ENCODE assay signal across 14 cellular contexts in genomic region chr5:155700333-155700732, GRCh38.
DNase-seq lines count a peak whose midpoint lies in the region; ATAC-seq and TF ChIP-seq lines count a peak whose summit lies in the region.
"Had no signal": no experiment of that assay in that cellular context is flagged by ENCODE, and none has a peak within 500 bp of the region (broad histone marks: within the 10 kb centered on the region; RNA-seq: fewer than 3 reads in every experiment).

No MANE protein-coding gene starts in this region.

- no peaks in the 10 kb centered on the region for H3K36me3 Mint-ChIP-seq in activated naive CD4-positive, alpha-beta T cell treated with anti-CD3 and anti-CD28 coated beads for 36 hours (ENCODE audit: low read depth)

- no peaks in the 10 kb centered on the region for H3K4me1 Mint-ChIP-seq in activated naive CD4-positive, alpha-beta T cell treated with anti-CD3 and anti-CD28 coated beads for 36 hours (ENCODE audit: low read depth)

- no peak for ATAC-seq in Panc1
- ATAC-seq in GM19395 (IDR thresholded peaks at IDR 0.05; ENCODE audit: unreplicated experiment), result no peak
- ATAC-seq: pancreas had no signal

- POLR2A ChIA-PET in Panc1 (lab: Charles Lee), result no interaction called here

- peak; percentile 44 for TF ChIP-seq CTCF in AG09309 (IDR thresholded peaks at IDR 0.05; ENCODE audit: control insufficient read depth, insufficient read depth, low read depth, low read length, missing control alignments)
- TF ChIP-seq CTCF in Panc1 (IDR thresholded peaks at IDR 0.05), result peak; percentile 15; the same call in 1 of the 2 replicates

- H3K4me3 ChIP-seq in AG09309 (ENCODE audit: control insufficient read depth, low read depth, low read length), result no peak overlapping the region
- no peak overlapping the region for H3K4me3 ChIP-seq in Panc1 (ENCODE audit: low read depth in 2 of 2, low read length in 2 of 2)
- H3K4me3 ChIP-seq in effector memory CD4-positive, alpha-beta T cell (ENCODE audit: insufficient read depth, low read depth, low read length, poor library complexity, severe bottlenecking), result no peak overlapping the region
- H3K4me3 ChIP-seq: pancreas, stomach had no signal

- intact Hi-C loops in Panc1 (cut with micrococcal nuclease; ENCODE audit: unreplicated experiment), result no loop called here
- intact Hi-C loops in activated naive CD4-positive, alpha-beta T cell treated with anti-CD3 and anti-CD28 coated beads for 36 hours (cut with micrococcal nuclease), result no loop called here

- peaks cover 3% of the 10 kb centered on the region; the same call in 1 of the 2 replicates for H3K9me3 ChIP-seq in Panc1 (ENCODE audit: control insufficient read depth, insufficient read depth, low read depth, low read length)
- H3K9me3 ChIP-seq in effector memory CD4-positive, alpha-beta T cell (ENCODE audit: control insufficient read depth, low read length), result no peaks in the 10 kb centered on the region
- H3K9me3 ChIP-seq: pancreas had no signal

- CTCF ChIA-PET in Panc1 (lab: Charles Lee), result no interaction called here
- CTCF ChIA-PET in activated naive CD4-positive, alpha-beta T cell treated with anti-CD3 and anti-CD28 coated beads for 36 hours (lab: Charles Lee), result interaction anchor here (0.5 kb wide), 1 partner anchor 172 kb away, joined by 3 read pairs; no protein-coding TSS in a partner anchor

- H3K27me3 Mint-ChIP-seq in activated naive CD4-positive, alpha-beta T cell treated with anti-CD3 and anti-CD28 coated beads for 36 hours (ENCODE audit: low read depth), result no peaks in the 10 kb centered on the region

- no peaks in the 10 kb centered on the region for H3K36me3 ChIP-seq in Panc1 (ENCODE audit: control insufficient read depth, insufficient read depth, low read length)
- H3K36me3 ChIP-seq in effector memory CD4-positive, alpha-beta T cell (ENCODE audit: control insufficient read depth, insufficient read depth, low read length), result no peaks in the 10 kb centered on the region
- H3K36me3 ChIP-seq: pancreas, stomach had no signal

- H3K27me3 ChIP-seq in Panc1 (ENCODE audit: control insufficient read depth, insufficient read depth, low read length), result no peaks in the 10 kb centered on the region
- H3K27me3 ChIP-seq in effector memory CD4-positive, alpha-beta T cell (replicated peaks; ENCODE audit: control insufficient read depth, insufficient read depth, low read length, poor library complexity, severe bottlenecking), result no peaks in the 10 kb centered on the region
- H3K27me3 ChIP-seq: pancreas, stomach had no signal

- H3K27ac ChIP-seq in Panc1 (ENCODE audit: low read length), result no peak overlapping the region
- no peak overlapping the region for H3K27ac ChIP-seq in effector memory CD4-positive, alpha-beta T cell (ENCODE audit: insufficient read depth, low read length, poor library complexity, severe bottlenecking)
- H3K27ac ChIP-seq: pancreas, stomach had no signal

- H3K27ac Mint-ChIP-seq in activated naive CD4-positive, alpha-beta T cell treated with anti-CD3 and anti-CD28 coated beads for 36 hours, result no peak overlapping the region

- H3K9me3 Mint-ChIP-seq in activated naive CD4-positive, alpha-beta T cell treated with anti-CD3 and anti-CD28 coated beads for 36 hours, result no peaks in the 10 kb centered on the region

- no peaks in the 10 kb centered on the region for H3K4me1 ChIP-seq in Panc1 (ENCODE audit: control insufficient read depth, insufficient read depth, low read length)
- H3K4me1 ChIP-seq in effector memory CD4-positive, alpha-beta T cell (ENCODE audit: control insufficient read depth, insufficient read depth, low read length, poor library complexity, severe bottlenecking), result no peaks in the 10 kb centered on the region
- H3K4me1 ChIP-seq: pancreas, stomach had no signal

- DNase-seq in AG09309 (ENCODE audit: low read depth), result no peak
- peak; percentile 21 for DNase-seq in GM04504 (ENCODE audit: low read depth)
- no peak for DNase-seq in Panc1 (ENCODE audit: low read depth, low spot score)
- peak; percentile 7 for DNase-seq in iPS DF 4.7 (ENCODE audit: extremely low read depth, low spot score)
- no peak for DNase-seq in activated naive CD4-positive, alpha-beta T cell treated with anti-CD3 and anti-CD28 coated beads for 36 hours
- DNase-seq in effector memory CD4-positive, alpha-beta T cell, result no peak
- no peak for DNase-seq in dedifferentiated amniotic fluid mesenchymal stem cell (ENCODE audit: extremely low spot score)
- DNase-seq: COR-L47; NCI-H226; pancreas; stimulated activated CD4-positive, alpha-beta T cell treated with anti-CD3 and anti-CD28 coated beads, Interleukin-2, amount 100 ng/mL, for 24 hours; stomach; T-helper 9 cell had no signal

- H3K4me3 Mint-ChIP-seq in activated naive CD4-positive, alpha-beta T cell treated with anti-CD3 and anti-CD28 coated beads for 36 hours, result no peak overlapping the region

- in situ Hi-C loops in Panc1 (cut with HindIII; ENCODE audit: low pct_unique_long_range_greater_than_20kb, low sequenced_read_pairs), result no loop called here

- no TSS peak for BruUV-seq in Panc1 (replicated peaks; lab: Mats Ljungman, UMichigan)

Comparison
In these comparisons a context has a peak if more than half of its experiments do, and no peak if none do; other contexts are left out.
1. DNase-seq: peak in GM04504 (single experiment) and iPS DF 4.7 (single experiment); none in AG09309 (single experiment), Panc1 (single experiment), activated naive CD4-positive, alpha-beta T cell treated with anti-CD3 and anti-CD28 coated beads for 36 hours (single experiment), effector memory CD4-positive, alpha-beta T cell (0 of 3) and dedifferentiated amniotic fluid mesenchymal stem cell (single experiment).